In genomic region chr2:113979172-113980128, GRCh38 we compare ENCODE assay signal across 9 cellular contexts.
DNase-seq lines count a peak whose midpoint lies in the region; ATAC-seq, FAIRE-seq and TF ChIP-seq lines count a peak whose summit lies in the region.
"Had no signal": no experiment of that assay in that cellular context is flagged by ENCODE, and none has a peak within 500 bp of the region (broad histone marks: within the 10 kb centered on the region; RNA-seq: fewer than 3 reads in every experiment).

No MANE protein-coding gene starts in this region.

- no peak for TF ChIP-seq POLR2A in K562 (conservative IDR thresholded peaks at IDR 0.05)

- CTCF ChIA-PET in BJ (lab: Yijun Ruan, JAX) = interaction anchor here (0.7 to 1.6 kb wide), 3 partner anchors 9 to 276 kb away, joined by 3 to 9 read pairs (median 3); no protein-coding TSS in a partner anchor
- CTCF ChIA-PET in K562 (lab: Yijun Ruan, JAX; ENCODE audit: low intra/inter-chr PET ratio) = no interaction called here

- H3K27me3 ChIP-seq in BJ (ENCODE audit: control insufficient read depth, insufficient read depth, low read length) (no peaks in the 10 kb centered on the region), SJCRH30 (no peaks in the 10 kb centered on the region), K562 (ENCODE audit: control insufficient read depth in 2 of 2, insufficient read depth in 2 of 2, low read length in 2 of 2) (no peaks in the 10 kb centered on the region), Karpas-422 (ENCODE audit: low read length) (no peaks in the 10 kb centered on the region)

- TF ChIP-seq EP300 in K562 (IDR thresholded peaks at IDR 0.05; ENCODE audit: low read length) = no peak

- H3K27ac Mint-ChIP-seq in neural crest cell (ENCODE audit: unreplicated experiment) = no peak overlapping the region
- H3K27ac Mint-ChIP-seq: dendritic cell treated with granulocyte-macrophage colony-stimulating factor and Interleukin-4, amounts not matched to agents 40 ng/mL and 50 ng/mL, for 4 days had no signal

- H2AFZ ChIP-seq in K562 (ENCODE audit: low read depth, low read length) (no peak overlapping the region), Karpas-422 (ENCODE audit: low read length) (no peak overlapping the region)

- no peak overlapping the region for H3K4me2 ChIP-seq in K562 (ENCODE audit: insufficient read depth, low read length)
- H3K4me2 ChIP-seq in Karpas-422 (ENCODE audit: low read depth, low read length, poor library complexity, severe bottlenecking) = no peak overlapping the region

- H3K4me1 ChIP-seq in SJCRH30 (peaks cover 33% of the 10 kb centered on the region), K562 (replicated peaks in 1 of 2; ENCODE audit: control insufficient read depth in 2 of 2, insufficient read depth in 2 of 2, low read length in 2 of 2) (no peaks in the 10 kb centered on the region), Karpas-422 (ENCODE audit: low read length) (no peaks in the 10 kb centered on the region)

- H3K79me2 ChIP-seq in K562 (ENCODE audit: control insufficient read depth, insufficient read depth, low read length) = no peaks in the 10 kb centered on the region
- no peaks in the 10 kb centered on the region for H3K79me2 ChIP-seq in Karpas-422 (ENCODE audit: low read length)

- no TSS peak for BruUV-seq in K562 (replicated peaks; lab: Mats Ljungman, UMichigan)

- no peaks in the 10 kb centered on the region for H3K9me2 ChIP-seq in Karpas-422 (replicated peaks; ENCODE audit: insufficient read depth, low read length)

- no peaks in the 10 kb centered on the region for H3K9me1 ChIP-seq in K562 (ENCODE audit: control insufficient read depth, insufficient read depth, low read length)

- H3K9me3 ChIP-seq in SJCRH30 (replicated peaks) (no peaks in the 10 kb centered on the region), K562 (replicated peaks; ENCODE audit: control insufficient read depth, insufficient read depth, low read depth, low read length) (peaks cover 5% of the 10 kb centered on the region; the same call in 1 of the 2 replicates), Karpas-422 (ENCODE audit: low read length) (0 out of 2 replicates have a peak, but pooled peaks cover 3% of the 10 kb centered on the region)

- H3K36me3 Mint-ChIP-seq in neural crest cell (ENCODE audit: low read depth) = peaks cover 12% of the 10 kb centered on the region

- no peaks in the 10 kb centered on the region for H4K20me1 ChIP-seq in K562 (replicated peaks; ENCODE audit: control insufficient read depth, insufficient read depth, low read length)
- H4K20me1 ChIP-seq in Karpas-422 (ENCODE audit: insufficient read depth, low read depth, low read length) = no peaks in the 10 kb centered on the region

- FAIRE-seq in K562 (lab: Jason Lieb, UNC) (no peak), HTR-8/SVneo (lab: Jason Lieb, UNC) (no peak)

- TF ChIP-seq CTCF in BJ (IDR thresholded peaks at IDR 0.05; ENCODE audit: insufficient read depth, low read depth, low read length) = peak; percentile 40
- peak; percentile 38 to 82 (median 73) for TF ChIP-seq CTCF in K562 (IDR thresholded peaks at IDR 0.05 in 2 of 3, conservative IDR thresholded peaks at IDR 0.05 in 1 of 3; ENCODE audit: insufficient read depth in 2 of 3, low read depth in 1 of 3, low read length in 3 of 3)
- TF ChIP-seq CTCF in neural crest cell (conservative IDR thresholded peaks at IDR 0.05) = peak; percentile 60

- H3K4me1 Mint-ChIP-seq in neural crest cell = peaks cover 17% of the 10 kb centered on the region

- ATAC-seq in K562 (no peak), GM21526 (IDR thresholded peaks at IDR 0.05; ENCODE audit: low FRiP score, unreplicated experiment) (no peak)

- DNase-seq in BJ (ENCODE audit: low read depth) (no peak), SJCRH30 (peak; percentile 13 to 22), K562 (ENCODE audit: extremely low read depth in 1 of 4, low spot score in 3 of 4) (peak in 3 of 4 experiments; percentile 24 to 52 (median 45)), neural crest cell (ENCODE audit: low read depth, low spot score) (no peak), NCI-H2029 treated with DMSO at 0.1 percent for 48 hours (lab: John Stamatoyannopoulos, UW) (no peak), Karpas-422 (no peak), HTR-8/SVneo (ENCODE audit: insufficient read length, low spot score) (no peak)

- no peak overlapping the region for H3K4me3 Mint-ChIP-seq in neural crest cell
- H3K4me3 Mint-ChIP-seq: dendritic cell treated with granulocyte-macrophage colony-stimulating factor and Interleukin-4, amounts not matched to agents 40 ng/mL and 50 ng/mL, for 4 days had no signal

- no peak overlapping the region for H3K4me3 ChIP-seq in BJ (ENCODE audit: low read depth, low read length)
- peak overlapping the region; percentile 38 for H3K4me3 ChIP-seq in SJCRH30
- no peak overlapping the region for H3K4me3 ChIP-seq in K562
- no peak overlapping the region for H3K4me3 ChIP-seq in Karpas-422 (ENCODE audit: low read length)

- H3K27ac ChIP-seq in SJCRH30 = peak overlapping the region; percentile 96
- H3K27ac ChIP-seq in K562 (ENCODE audit: extremely low read depth, low read depth, low read length) = no peak overlapping the region
- H3K27ac ChIP-seq in Karpas-422 (ENCODE audit: low read length) = no peak overlapping the region

- no peak overlapping the region for H3K9ac ChIP-seq in K562 (ENCODE audit: insufficient read depth in 1 of 2, low read depth in 2 of 2, low read length in 2 of 2)
- H3K9ac ChIP-seq in Karpas-422 (ENCODE audit: low read length) = no peak overlapping the region

- H3K36me3 ChIP-seq in BJ (ENCODE audit: control insufficient read depth, insufficient read depth, low read length) = peaks cover 3% of the 10 kb centered on the region
- H3K36me3 ChIP-seq in SJCRH30 = no peaks in the 10 kb centered on the region
- no peaks in the 10 kb centered on the region for H3K36me3 ChIP-seq in K562 (ENCODE audit: control insufficient read depth, insufficient read depth, low read length)
- H3K36me3 ChIP-seq in Karpas-422 (ENCODE audit: insufficient read depth, low read length) = peaks cover 16% of the 10 kb centered on the region

- H3K27me3 Mint-ChIP-seq in neural crest cell (ENCODE audit: low read depth) = no peaks in the 10 kb centered on the region
- H3K27me3 Mint-ChIP-seq: dendritic cell treated with granulocyte-macrophage colony-stimulating factor and Interleukin-4, amounts not matched to agents 40 ng/mL and 50 ng/mL, for 4 days had no signal

- WGBS in K562 (ENCODE audit: insufficient coverage, low coverage, missing lambda C conversion rate) = 96% methylated on average over 18 of the region's 94 CpGs

- in situ Hi-C loops in K562 (cut with MboI) = no loop called here

- TF ChIP-seq RAD21 in K562 (CRISPR knock-in tag; conservative IDR thresholded peaks at IDR 0.05 in 1 of 2, IDR thresholded peaks at IDR 0.05 in 1 of 2) = no peak

- POLR2A ChIA-PET in BJ (lab: Charles Lee) = no interaction called here
- POLR2A ChIA-PET in K562 (lab: Yijun Ruan, JAX) = interaction anchor here (1.0 kb wide), 1 partner anchor 12 kb away, joined by 3 read pairs; no protein-coding TSS in a partner anchor

- peaks cover 8% of the 10 kb centered on the region for H3K9me3 Mint-ChIP-seq in neural crest cell

- intact Hi-C loops in K562 (cut with micrococcal nuclease) = no loop called here

TF ChIP-seq in K562, 482 proteins besides CTCF, POLR2A, EP300 and RAD21 (continues in another document):
- TF ChIP-seq ZNF511 (CRISPR knock-in tag; IDR thresholded peaks at IDR 0.05) (no peak), CHAMP1 (IDR thresholded peaks at IDR 0.05) (peak; percentile 21; the same call in 1 of the 2 replicates), MITF (IDR thresholded peaks at IDR 0.05) (no peak), NONO (IDR thresholded peaks at IDR 0.05; ENCODE audit: low read depth in 2 of 2, low read length in 1 of 2) (no peak), POLR2G (IDR thresholded peaks at IDR 0.05; ENCODE audit: low read depth, low read length) (peak; percentile 41), CBX5 (IDR thresholded peaks at IDR 0.05; ENCODE audit: borderline replicate concordance, low read depth) (no peak), SP1 (CRISPR knock-in tag; IDR thresholded peaks at IDR 0.05) (0 out of 2 replicates have a peak, but pooled peaks have one; percentile 30)

Comparison
In these comparisons a context has a peak if more than half of its experiments do, and no peak if none do; other contexts are left out.
1. DNase-seq: peak in SJCRH30 (2 of 2) and K562 (3 of 4); none in BJ (single experiment), neural crest cell (single experiment), NCI-H2029 treated with DMSO at 0.1 percent for 48 hours (single experiment), Karpas-422 (single experiment) and HTR-8/SVneo (single experiment).
2. Peak in every context shown above with its lines, with median percentiles within 50 percentile points of each other: CTCF ChIP-seq.